Comparison of ENCODE assay signal across 2 cellular contexts in the genomic region with DNA sequence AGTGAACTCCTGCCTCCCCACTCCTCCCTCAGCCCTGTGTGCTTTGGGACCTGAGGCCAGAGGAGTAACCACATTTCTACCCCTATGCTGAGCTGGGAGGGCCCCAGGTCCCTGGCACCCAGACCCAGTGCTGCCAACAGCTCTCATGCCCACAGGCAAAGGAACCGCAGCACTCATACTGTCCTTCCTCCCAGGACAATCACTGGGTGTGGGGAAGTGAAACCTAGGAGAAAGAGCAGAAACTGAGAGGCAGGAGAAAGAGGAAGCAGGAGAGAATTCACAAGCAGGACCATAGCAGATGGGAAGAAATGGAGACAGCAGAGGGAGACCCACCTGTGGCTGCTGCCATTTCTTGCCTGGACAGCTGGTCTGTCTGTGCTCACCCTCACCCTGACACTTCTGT.
TF ChIP-seq lines count a peak whose summit lies in the region.

No MANE protein-coding gene starts in this region.

TF ChIP-seq in GM23338, 12 proteins besides CTCF, POLR2A, EP300 and RAD21:
- TF ChIP-seq ZNF331 (CRISPR knock-in tag; IDR thresholded peaks at IDR 0.05; ENCODE audit: low read depth) (no peak), CREB1 (CRISPR knock-in tag; IDR thresholded peaks at IDR 0.05; ENCODE audit: low read depth) (no peak), STAT1 (IDR thresholded peaks at IDR 0.05; ENCODE audit: unreplicated experiment) (no peak), POLR2AphosphoS5 (IDR thresholded peaks at IDR 0.05; ENCODE audit: low read depth) (no peak), JUNB (IDR thresholded peaks at IDR 0.05; ENCODE audit: unreplicated experiment) (no peak), EZH2 (IDR thresholded peaks at IDR 0.05; ENCODE audit: low read depth, unreplicated experiment) (no peak)
- TF ChIP-seq, protein P1, sequence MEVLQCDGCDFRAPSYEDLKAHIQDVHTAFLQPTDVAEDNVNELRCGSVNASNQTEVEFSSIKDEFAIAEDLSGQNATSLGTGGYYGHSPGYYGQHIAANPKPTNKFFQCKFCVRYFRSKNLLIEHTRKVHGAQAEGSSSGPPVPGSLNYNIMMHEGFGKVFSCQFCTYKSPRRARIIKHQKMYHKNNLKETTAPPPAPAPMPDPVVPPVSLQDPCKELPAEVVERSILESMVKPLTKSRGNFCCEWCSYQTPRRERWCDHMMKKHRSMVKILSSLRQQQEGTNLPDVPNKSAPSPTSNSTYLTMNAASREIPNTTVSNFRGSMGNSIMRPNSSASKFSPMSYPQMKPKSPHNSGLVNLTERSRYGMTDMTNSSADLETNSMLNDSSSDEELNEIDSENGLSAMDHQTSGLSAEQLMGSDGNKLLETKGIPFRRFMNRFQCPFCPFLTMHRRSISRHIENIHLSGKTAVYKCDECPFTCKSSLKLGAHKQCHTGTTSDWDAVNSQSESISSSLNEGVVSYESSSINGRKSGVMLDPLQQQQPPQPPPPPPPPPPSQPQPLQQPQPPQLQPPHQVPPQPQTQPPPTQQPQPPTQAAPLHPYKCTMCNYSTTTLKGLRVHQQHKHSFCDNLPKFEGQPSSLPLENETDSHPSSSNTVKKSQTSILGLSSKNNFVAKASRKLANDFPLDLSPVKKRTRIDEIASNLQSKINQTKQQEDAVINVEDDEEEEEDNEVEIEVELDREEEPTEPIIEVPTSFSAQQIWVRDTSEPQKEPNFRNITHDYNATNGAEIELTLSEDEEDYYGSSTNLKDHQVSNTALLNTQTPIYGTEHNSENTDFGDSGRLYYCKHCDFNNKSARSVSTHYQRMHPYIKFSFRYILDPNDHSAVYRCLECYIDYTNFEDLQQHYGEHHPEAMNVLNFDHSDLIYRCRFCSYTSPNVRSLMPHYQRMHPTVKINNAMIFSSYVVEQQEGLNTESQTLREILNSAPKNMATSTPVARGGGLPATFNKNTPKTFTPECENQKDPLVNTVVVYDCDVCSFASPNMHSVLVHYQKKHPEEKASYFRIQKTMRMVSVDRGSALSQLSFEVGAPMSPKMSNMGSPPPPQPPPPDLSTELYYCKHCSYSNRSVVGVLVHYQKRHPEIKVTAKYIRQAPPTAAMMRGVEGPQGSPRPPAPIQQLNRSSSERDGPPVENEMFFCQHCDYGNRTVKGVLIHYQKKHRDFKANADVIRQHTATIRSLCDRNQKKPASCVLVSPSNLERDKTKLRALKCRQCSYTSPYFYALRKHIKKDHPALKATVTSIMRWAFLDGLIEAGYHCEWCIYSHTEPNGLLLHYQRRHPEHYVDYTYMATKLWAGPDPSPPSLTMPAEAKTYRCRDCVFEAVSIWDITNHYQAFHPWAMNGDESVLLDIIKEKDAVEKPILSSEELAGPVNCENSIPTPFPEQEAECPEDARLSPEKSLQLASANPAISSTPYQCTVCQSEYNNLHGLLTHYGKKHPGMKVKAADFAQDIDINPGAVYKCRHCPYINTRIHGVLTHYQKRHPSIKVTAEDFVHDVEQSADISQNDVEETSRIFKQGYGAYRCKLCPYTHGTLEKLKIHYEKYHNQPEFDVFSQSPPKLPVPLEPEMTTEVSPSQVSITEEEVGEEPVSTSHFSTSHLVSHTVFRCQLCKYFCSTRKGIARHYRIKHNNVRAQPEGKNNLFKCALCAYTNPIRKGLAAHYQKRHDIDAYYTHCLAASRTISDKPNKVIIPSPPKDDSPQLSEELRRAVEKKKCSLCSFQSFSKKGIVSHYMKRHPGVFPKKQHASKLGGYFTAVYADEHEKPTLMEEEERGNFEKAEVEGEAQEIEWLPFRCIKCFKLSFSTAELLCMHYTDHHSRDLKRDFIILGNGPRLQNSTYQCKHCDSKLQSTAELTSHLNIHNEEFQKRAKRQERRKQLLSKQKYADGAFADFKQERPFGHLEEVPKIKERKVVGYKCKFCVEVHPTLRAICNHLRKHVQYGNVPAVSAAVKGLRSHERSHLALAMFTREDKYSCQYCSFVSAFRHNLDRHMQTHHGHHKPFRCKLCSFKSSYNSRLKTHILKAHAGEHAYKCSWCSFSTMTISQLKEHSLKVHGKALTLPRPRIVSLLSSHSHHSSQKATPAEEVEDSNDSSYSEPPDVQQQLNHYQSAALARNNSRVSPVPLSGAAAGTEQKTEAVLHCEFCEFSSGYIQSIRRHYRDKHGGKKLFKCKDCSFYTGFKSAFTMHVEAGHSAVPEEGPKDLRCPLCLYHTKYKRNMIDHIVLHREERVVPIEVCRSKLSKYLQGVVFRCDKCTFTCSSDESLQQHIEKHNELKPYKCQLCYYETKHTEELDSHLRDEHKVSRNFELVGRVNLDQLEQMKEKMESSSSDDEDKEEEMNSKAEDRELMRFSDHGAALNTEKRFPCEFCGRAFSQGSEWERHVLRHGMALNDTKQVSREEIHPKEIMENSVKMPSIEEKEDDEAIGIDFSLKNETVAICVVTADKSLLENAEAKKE (CRISPR knock-in tag; IDR thresholded peaks at IDR 0.05): no peak

TF ChIP-seq in H1, 55 proteins besides CTCF, POLR2A, EP300 and RAD21:
- TF ChIP-seq ZNF274 (IDR thresholded peaks at IDR 0.05; ENCODE audit: borderline replicate concordance, extremely low read depth, low read length) (no peak), JUN (IDR thresholded peaks at IDR 0.05; ENCODE audit: low read depth, low read length) (no peak), HDAC6 (IDR thresholded peaks at IDR 0.05; ENCODE audit: low read depth, low read length) (no peak), POU5F1 (IDR thresholded peaks at IDR 0.05; ENCODE audit: low read depth, low read length) (no peak), YY1 (IDR thresholded peaks at IDR 0.05; ENCODE audit: low read depth, low read length) (no peak), CBX5 (IDR thresholded peaks at IDR 0.05; ENCODE audit: low read depth, low read length) (no peak), EGR1 (IDR thresholded peaks at IDR 0.05; ENCODE audit: borderline replicate concordance, low read depth, low read length) (no peak), BCL11A (IDR thresholded peaks at IDR 0.05; ENCODE audit: low read depth in 2 of 2, low read length in 2 of 2) (no peak), KDM4A (IDR thresholded peaks at IDR 0.05; ENCODE audit: low read depth, low read length, severe bottlenecking) (no peak), SIX5 (IDR thresholded peaks at IDR 0.05; ENCODE audit: low read depth, low read length) (no peak), TEAD4 (IDR thresholded peaks at IDR 0.05; ENCODE audit: low read depth, low read length) (no peak), JUND (IDR thresholded peaks at IDR 0.05; ENCODE audit: low read length) (no peak), ASH2L (IDR thresholded peaks at IDR 0.05; ENCODE audit: low read length) (no peak), RNF2 (IDR thresholded peaks at IDR 0.05; ENCODE audit: borderline replicate concordance, low read depth, low read length, missing control alignments, poor library complexity, severe bottlenecking) (no peak), RXRA (IDR thresholded peaks at IDR 0.05; ENCODE audit: insufficient read depth, low read depth, low read length) (no peak), TAF1 (IDR thresholded peaks at IDR 0.05; ENCODE audit: low read depth, low read length) (no peak), FOSL1 (IDR thresholded peaks at IDR 0.05; ENCODE audit: insufficient read depth, low read depth, low read length) (no peak)
- TF ChIP-seq, protein P2, sequence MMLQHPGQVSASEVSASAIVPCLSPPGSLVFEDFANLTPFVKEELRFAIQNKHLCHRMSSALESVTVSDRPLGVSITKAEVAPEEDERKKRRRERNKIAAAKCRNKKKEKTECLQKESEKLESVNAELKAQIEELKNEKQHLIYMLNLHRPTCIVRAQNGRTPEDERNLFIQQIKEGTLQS (IDR thresholded peaks at IDR 0.05; ENCODE audit: insufficient read depth, low read depth, low read length): no peak
